1 cellular context compared by ENCODE assay signal in genomic region chr1:228198977-228199590, GRCh38.
TF ChIP-seq lines count a peak whose summit lies in the region.

No MANE protein-coding gene starts in this region.

TF ChIP-seq in K562, 482 proteins besides CTCF, POLR2A, EP300 and RAD21 (continued from another document and continues in another):
- TF ChIP-seq MAX (CRISPR knock-in tag; IDR thresholded peaks at IDR 0.05): no peak
- TF ChIP-seq TOE1 (IDR thresholded peaks at IDR 0.05; ENCODE audit: borderline replicate concordance): no peak
- TF ChIP-seq TOE1 (CRISPR knock-in tag; IDR thresholded peaks at IDR 0.05; ENCODE audit: borderline replicate concordance, low read depth): no peak
- TF ChIP-seq ZNF398 (CRISPR knock-in tag; IDR thresholded peaks at IDR 0.05): no peak
- TF ChIP-seq DDX20 (tag; IDR thresholded peaks at IDR 0.05; ENCODE audit: low read depth): no peak
- TF ChIP-seq ZNF445 (CRISPR knock-in tag; IDR thresholded peaks at IDR 0.05; ENCODE audit: low read depth): 0 out of 2 replicates have a peak, but pooled peaks have one; percentile 36
- TF ChIP-seq ZBTB43 (CRISPR knock-in tag; IDR thresholded peaks at IDR 0.05): no peak
- no peak for TF ChIP-seq EGR1 (conservative IDR thresholded peaks at IDR 0.05)
- TF ChIP-seq ZEB2 (IDR thresholded peaks at IDR 0.05): peak; percentile 94
- TF ChIP-seq ZNF79 (CRISPR knock-in tag; IDR thresholded peaks at IDR 0.05; ENCODE audit: low read depth): no peak
- TF ChIP-seq C11orf30 (IDR thresholded peaks at IDR 0.05; ENCODE audit: low read depth): peak; percentile 64
- TF ChIP-seq ZNF24 (IDR thresholded peaks at IDR 0.05): peak; percentile 66; the same call in 1 of the 2 replicates
- TF ChIP-seq KLF10 (CRISPR knock-in tag; IDR thresholded peaks at IDR 0.05): no peak
- no peak for TF ChIP-seq NR1H2 (CRISPR knock-in tag; IDR thresholded peaks at IDR 0.05)
- no peak for TF ChIP-seq ARID3A (IDR thresholded peaks at IDR 0.05; ENCODE audit: borderline replicate concordance, low read depth, low read length)
- no peak for TF ChIP-seq ZBTB9 (CRISPR knock-in tag; IDR thresholded peaks at IDR 0.05)
- no peak for TF ChIP-seq TRIM25 (IDR thresholded peaks at IDR 0.05; ENCODE audit: borderline replicate concordance)
- no peak for TF ChIP-seq ZNF274 (IDR thresholded peaks at IDR 0.05; ENCODE audit: borderline replicate concordance, low read depth, low read length)
- no peak for TF ChIP-seq HMGN3 (IDR thresholded peaks at IDR 0.05; ENCODE audit: borderline replicate concordance, extremely low read depth, insufficient read length, low read depth, low read length)
- TF ChIP-seq ZNF318 (IDR thresholded peaks at IDR 0.05; ENCODE audit: borderline replicate concordance in 1 of 2, low read depth in 1 of 2): 0 out of 4 replicates have a peak, but pooled peaks of 1 of the 2 experiments have one; percentile 49
- TF ChIP-seq CBX5 (IDR thresholded peaks at IDR 0.05; ENCODE audit: borderline replicate concordance, low read depth): peak; percentile 99
- TF ChIP-seq JUND (IDR thresholded peaks at IDR 0.05; ENCODE audit: borderline replicate concordance, low read depth, low read length): no peak
- TF ChIP-seq JUND (tag; IDR thresholded peaks at IDR 0.05; ENCODE audit: borderline replicate concordance, low read depth, low read length): peak; percentile 13; the same call in 1 of the 3 replicates
- no peak for TF ChIP-seq MED1 (CRISPR knock-in tag; IDR thresholded peaks at IDR 0.05; ENCODE audit: borderline replicate concordance)
- no peak; the same call in 1 of the 2 replicates for TF ChIP-seq RFX1 (IDR thresholded peaks at IDR 0.05)
- no peak for TF ChIP-seq ZNF23 (CRISPR knock-in tag; IDR thresholded peaks at IDR 0.05)
- TF ChIP-seq RERE (CRISPR knock-in tag; IDR thresholded peaks at IDR 0.05; ENCODE audit: borderline replicate concordance): no peak
- TF ChIP-seq SETDB1 (IDR thresholded peaks at IDR 0.05; ENCODE audit: low read length): no peak
- TF ChIP-seq MTA2 (IDR thresholded peaks at IDR 0.05; ENCODE audit: low read depth): peak; percentile 26; the same call in 1 of the 2 replicates
- TF ChIP-seq ZNF589 (CRISPR knock-in tag; IDR thresholded peaks at IDR 0.05; ENCODE audit: low read depth): no peak
- TF ChIP-seq BCOR (IDR thresholded peaks at IDR 0.05): peak; percentile 36; the same call in 1 of the 2 replicates
- peak; percentile 86; the same call in 1 of the 2 replicates for TF ChIP-seq HLTF (IDR thresholded peaks at IDR 0.05)
- no peak for TF ChIP-seq SP1 (CRISPR knock-in tag; IDR thresholded peaks at IDR 0.05)
- no peak for TF ChIP-seq E2F4 (CRISPR knock-in tag; IDR thresholded peaks at IDR 0.05; ENCODE audit: low read depth)
